In the genomic region with DNA sequence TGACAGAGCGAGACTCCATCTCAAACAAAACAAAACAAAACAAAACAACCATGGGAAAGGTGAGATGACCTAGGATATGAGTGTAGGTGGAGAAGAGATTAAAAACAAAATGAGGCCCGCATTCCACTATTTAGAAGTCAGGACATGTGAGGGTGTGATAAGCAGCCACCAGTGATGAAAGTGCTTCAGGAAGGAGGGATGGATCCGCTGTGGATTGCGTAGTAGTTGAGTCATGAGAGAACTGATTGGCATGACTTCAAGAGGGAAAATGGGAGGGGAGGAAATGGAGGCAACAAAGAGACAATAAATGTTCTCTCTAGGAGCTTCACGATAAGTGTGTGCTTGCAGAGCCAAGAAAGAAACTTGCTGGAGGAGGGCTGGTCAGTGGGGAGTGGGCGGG, we compare ENCODE assay signal across 1 cellular context.
A peak's percentile ranks its signal among the peaks of the same experiment; 100 is the strongest.
TF ChIP-seq lines count a peak whose summit lies in the region.

No MANE protein-coding gene starts in this region.

TF ChIP-seq in IMR-90, 13 proteins besides CTCF, POLR2A, EP300 and RAD21:
- TF ChIP-seq FOS (IDR thresholded peaks at IDR 0.05; ENCODE audit: low read depth, low read length) (no peak), CEBPB (IDR thresholded peaks at IDR 0.05; ENCODE audit: low read depth, low read length) (peak; percentile 89), MAFK (IDR thresholded peaks at IDR 0.05; ENCODE audit: low read depth, low read length) (no peak), NFE2L2 (IDR thresholded peaks at IDR 0.05; ENCODE audit: low read depth, low read length) (no peak)
- TF ChIP-seq, protein P1, sequence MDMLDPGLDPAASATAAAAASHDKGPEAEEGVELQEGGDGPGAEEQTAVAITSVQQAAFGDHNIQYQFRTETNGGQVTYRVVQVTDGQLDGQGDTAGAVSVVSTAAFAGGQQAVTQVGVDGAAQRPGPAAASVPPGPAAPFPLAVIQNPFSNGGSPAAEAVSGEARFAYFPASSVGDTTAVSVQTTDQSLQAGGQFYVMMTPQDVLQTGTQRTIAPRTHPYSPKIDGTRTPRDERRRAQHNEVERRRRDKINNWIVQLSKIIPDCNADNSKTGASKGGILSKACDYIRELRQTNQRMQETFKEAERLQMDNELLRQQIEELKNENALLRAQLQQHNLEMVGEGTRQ (IDR thresholded peaks at IDR 0.05; ENCODE audit: low read depth, low read length) = no peak
